ENCODE assay signal across 15 cellular contexts in genomic region chrX:154419688-154420401, GRCh38. TPM values are rescaled to one million over a fixed set of nuclear protein-coding genes. Genes with fewer than 3 reads are reported as not detected.
DNase-seq lines count a peak whose midpoint lies in the region; ATAC-seq and TF ChIP-seq lines count a peak whose summit lies in the region.
"Had no signal": no experiment of that assay in that cellular context is flagged by ENCODE, and none has a peak within 500 bp of the region (broad histone marks: within the 10 kb centered on the region; RNA-seq: fewer than 3 reads in every experiment).

No MANE protein-coding gene starts in this region.

- H2AFZ ChIP-seq in osteoblast (ENCODE audit: low read length), result no peak overlapping the region
- H2AFZ ChIP-seq: neural progenitor cell had no signal

- H3K4me3 ChIP-seq in osteoblast (ENCODE audit: insufficient read depth, low read length), result no peak overlapping the region
- H3K4me3 ChIP-seq: body of pancreas, dorsolateral prefrontal cortex, neural progenitor cell, skin epidermis had no signal

- H3K4me2 ChIP-seq in osteoblast (ENCODE audit: insufficient read depth, low read length), result no peak overlapping the region
- H3K4me2 ChIP-seq: neural progenitor cell had no signal

- H3K27ac Mint-ChIP-seq in stimulated activated memory B cell treated with anti-CD40 and anti-IgM and Interleukin-4, amounts not matched to agents 10 μg/mL and 1 μg/mL and 100 μg/mL, for 72 hours, result peak overlapping the region; percentile 60
- H3K27ac Mint-ChIP-seq: neural progenitor cell had no signal

- DNase-seq in DMS153 treated with DMSO at 0.1 percent for 48 hours (lab: John Stamatoyannopoulos, UW; ENCODE audit: unreplicated experiment), result peak; percentile 25
- no peak for DNase-seq in DMS153 (lab: John Stamatoyannopoulos, UW)
- DNase-seq in Right ventricle myocardium superior, result peak; percentile 60
- no peak for DNase-seq in osteoblast (ENCODE audit: insufficient read length, low spot score, missing footprints)
- no peak for DNase-seq in mucosa of gallbladder (ENCODE audit: low spot score)
- DNase-seq: activated naive CD4-positive, alpha-beta T cell; body of pancreas; dorsolateral prefrontal cortex; NCI-H226; OCI-M1 had no signal

- H3K27me3 Mint-ChIP-seq in stimulated activated memory B cell treated with anti-CD40 and anti-IgM and Interleukin-4, amounts not matched to agents 10 μg/mL and 1 μg/mL and 100 μg/mL, for 72 hours, result no peaks in the 10 kb centered on the region

- ATAC-seq in Right ventricle myocardium superior (ENCODE audit: poor library complexity), result peak; percentile 93
- ATAC-seq in stimulated activated memory B cell treated with anti-CD40 and anti-IgM and Interleukin-4, amounts not matched to agents 10 μg/mL and 1 μg/mL and 100 μg/mL, for 72 hours, result no peak
- ATAC-seq: body of pancreas had no signal

- no peak for TF ChIP-seq CTCF in osteoblast (IDR thresholded peaks at IDR 0.05; ENCODE audit: extremely low read depth, low read depth, low read length)

- no peaks in the 10 kb centered on the region for H3K4me1 ChIP-seq in osteoblast (ENCODE audit: insufficient read depth, low read length)
- H3K4me1 ChIP-seq: body of pancreas, neural progenitor cell had no signal

- peaks cover 21% of the 10 kb centered on the region for H3K4me1 Mint-ChIP-seq in stimulated activated memory B cell treated with anti-CD40 and anti-IgM and Interleukin-4, amounts not matched to agents 10 μg/mL and 1 μg/mL and 100 μg/mL, for 72 hours

- H3K36me3 Mint-ChIP-seq in stimulated activated memory B cell treated with anti-CD40 and anti-IgM and Interleukin-4, amounts not matched to agents 10 μg/mL and 1 μg/mL and 100 μg/mL, for 72 hours, result peaks cover 11% of the 10 kb centered on the region

- H3K9me3 ChIP-seq in osteoblast (ENCODE audit: low read depth, low read length), result no peaks in the 10 kb centered on the region
- H3K9me3 ChIP-seq: body of pancreas had no signal

- no peak overlapping the region for H3K27ac ChIP-seq in osteoblast (ENCODE audit: low read depth, low read length)
- H3K27ac ChIP-seq: 22Rv1, body of pancreas, neural progenitor cell, skin epidermis had no signal

- no peaks in the 10 kb centered on the region for H3K79me2 ChIP-seq in osteoblast (ENCODE audit: insufficient read depth, low read length)

- no peak overlapping the region for H3K4me3 Mint-ChIP-seq in stimulated activated memory B cell treated with anti-CD40 and anti-IgM and Interleukin-4, amounts not matched to agents 10 μg/mL and 1 μg/mL and 100 μg/mL, for 72 hours
- H3K4me3 Mint-ChIP-seq: CD14-positive monocyte, neural progenitor cell had no signal

- intact Hi-C loops in Right ventricle myocardium superior (cut with DNase I), result no loop called here

- no peaks in the 10 kb centered on the region for H4K20me1 ChIP-seq in osteoblast (ENCODE audit: insufficient read depth, low read length)

- no peaks in the 10 kb centered on the region for H3K9me3 Mint-ChIP-seq in stimulated activated memory B cell treated with anti-CD40 and anti-IgM and Interleukin-4, amounts not matched to agents 10 μg/mL and 1 μg/mL and 100 μg/mL, for 72 hours

- H3K27me3 ChIP-seq in osteoblast (ENCODE audit: insufficient read depth, low read length), result no peaks in the 10 kb centered on the region
- H3K27me3 ChIP-seq: body of pancreas, neural progenitor cell had no signal

- no peaks in the 10 kb centered on the region for H3K36me3 ChIP-seq in osteoblast (ENCODE audit: insufficient read depth, low read length)
- H3K36me3 ChIP-seq: neural progenitor cell had no signal

RNA-seq across cellular contexts. Expression of gene TAFAZZIN, which starts 8.5 kb away (rescaled TPM):
- total RNA-seq in Right ventricle myocardium superior (36.1 TPM), osteoblast (15.6 and 19.2 TPM in 2 replicates), mucosa of gallbladder (49.8 TPM)

RNA-seq across cellular contexts. Expression of gene ATP6AP1, which starts 8.6 kb away (rescaled TPM):
- total RNA-seq in Right ventricle myocardium superior (74.8 TPM), osteoblast (59.2 and 61.9 TPM in 2 replicates), mucosa of gallbladder (108 TPM)

RNA-seq across cellular contexts. Expression of gene DNASE1L1, which starts 10.8 kb away (rescaled TPM):
- 57.7 TPM for total RNA-seq in Right ventricle myocardium superior
- 58.9 and 74.6 TPM in 2 replicates for total RNA-seq in osteoblast
- total RNA-seq in mucosa of gallbladder, result 28.2 TPM

RNA-seq across cellular contexts. Expression of gene GDI1, which starts 17.1 kb away (rescaled TPM):
- total RNA-seq in Right ventricle myocardium superior, result 70.3 TPM
- total RNA-seq in osteoblast, result 67.5 and 74.6 TPM in 2 replicates
- 157 TPM for total RNA-seq in mucosa of gallbladder

RNA-seq across cellular contexts. Expression of gene RPL10, which starts 21.7 kb away (rescaled TPM):
- total RNA-seq in Right ventricle myocardium superior (2,020 TPM), osteoblast (1,832 and 2,517 TPM in 2 replicates), mucosa of gallbladder (1,937 TPM)

Comparison
In these comparisons a context has a peak if more than half of its experiments do, and no peak if none do; other contexts are left out.
1. DNase-seq: peak in DMS153 treated with DMSO at 0.1 percent for 48 hours (single experiment) and Right ventricle myocardium superior (single experiment); none in DMS153 (single experiment), osteoblast (single experiment) and mucosa of gallbladder (single experiment).